Comparison of ENCODE assay signal across 31 cellular contexts in the genomic region with DNA sequence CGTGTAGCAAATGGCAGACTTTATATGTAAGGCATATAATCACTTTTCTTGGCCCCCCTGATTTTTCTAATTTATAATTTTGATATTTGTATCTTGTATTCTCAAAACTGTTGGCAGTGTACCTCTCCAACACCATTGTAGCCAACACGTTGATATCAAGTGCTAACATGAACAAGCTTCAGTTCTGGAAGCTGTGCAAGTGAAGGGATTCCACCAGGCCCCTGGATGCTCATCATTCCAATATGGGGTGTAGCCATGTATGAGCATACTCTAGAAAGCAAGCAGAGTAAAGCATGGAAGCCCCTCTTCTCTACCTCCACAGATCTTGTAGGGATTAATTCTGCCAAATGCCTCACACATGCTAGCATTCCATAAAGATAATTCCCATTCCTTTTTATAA.
"Had no signal": no experiment of that assay in that cellular context is flagged by ENCODE, and none has a peak within 500 bp of the region (broad histone marks: within the 10 kb centered on the region; RNA-seq: fewer than 3 reads in every experiment).

No MANE protein-coding gene starts in this region.

- H3K4me1 ChIP-seq: body of pancreas, colonic mucosa, esophagus squamous epithelium, gastroesophageal sphincter had no signal

- H3K36me3 ChIP-seq: adrenal gland, colonic mucosa, esophagus squamous epithelium, gastroesophageal sphincter, heart right ventricle had no signal

- ATAC-seq: activated CD4-positive, alpha-beta T cell treated with anti-CD3 and anti-CD28 coated beads for 36 hours; activated CD8-positive, alpha-beta memory T cell treated with anti-CD3 and anti-CD28 coated beads, Interleukin-2, amount 10 ng/mL, durations not matched to agents 7 days and 5 days; activated CD8-positive, alpha-beta T cell treated with anti-CD3 and anti-CD28 coated beads, Interleukin-2, amount 10 ng/mL, durations not matched to agents 7 days and 5 days; activated T-cell treated with anti-CD3 and anti-CD28 coated beads, Interleukin-2, amount 50 U/mL, for 72 hours; body of pancreas; gastroesophageal sphincter; heart right ventricle; T-helper 17 cell had no signal

- H3K4me3 Mint-ChIP-seq: activated CD4-positive, alpha-beta memory T cell treated with anti-CD3 and anti-CD28 coated beads for 36 hours; activated CD4-positive, alpha-beta T cell treated with anti-CD3 and anti-CD28 coated beads for 36 hours; activated CD4-positive, alpha-beta T cell treated with anti-CD3 and anti-CD28 coated beads, Interleukin-2, amount 10 ng/mL, durations not matched to agents 24 days and 14 days; activated CD8-positive, alpha-beta memory T cell treated with anti-CD3 and anti-CD28 coated beads, Interleukin-2, amount 10 ng/mL, durations not matched to agents 7 days and 5 days; activated CD8-positive, alpha-beta T cell treated with anti-CD3 and anti-CD28 coated beads, Interleukin-2, amount 10 ng/mL, durations not matched to agents 7 days and 5 days; activated naive CD4-positive, alpha-beta T cell treated with anti-CD3 and anti-CD28 coated beads, Interleukin-2, amount 10 ng/mL, durations not matched to agents 7 days and 5 days; activated naive CD8-positive, alpha-beta T cell; activated T-cell treated with anti-CD3 and anti-CD28 coated beads, Interleukin-2, amount 50 U/mL, for 72 hours; T-helper 17 cell; T-helper 2 cell treated with Interferon-gamma antibody and Interleukin-4, amounts not matched to agents 5 μg/mL and 100 μg/mL, for 36 hours had no signal

- H3K4me1 Mint-ChIP-seq: activated CD4-positive, alpha-beta T cell treated with anti-CD3 and anti-CD28 coated beads for 36 hours; activated CD4-positive, alpha-beta T cell treated with anti-CD3 and anti-CD28 coated beads, Interleukin-2, amount 10 ng/mL, durations not matched to agents 24 days and 14 days; activated CD8-positive, alpha-beta memory T cell treated with anti-CD3 and anti-CD28 coated beads, Interleukin-2, amount 10 ng/mL, durations not matched to agents 7 days and 5 days; activated naive CD4-positive, alpha-beta T cell treated with anti-CD3 and anti-CD28 coated beads, Interleukin-2, amount 10 ng/mL, durations not matched to agents 7 days and 5 days had no signal

- H3K4me3 ChIP-seq: adrenal gland, body of pancreas, colonic mucosa, esophagus squamous epithelium, gastroesophageal sphincter, heart right ventricle had no signal

- H3K9me3 ChIP-seq: body of pancreas, colonic mucosa had no signal

- H3K27me3 ChIP-seq: adrenal gland, body of pancreas, colonic mucosa, esophagus squamous epithelium, gastroesophageal sphincter had no signal

- H3K27ac Mint-ChIP-seq: activated CD4-positive, alpha-beta memory T cell treated with anti-CD3 and anti-CD28 coated beads for 36 hours; activated CD4-positive, alpha-beta T cell treated with anti-CD3 and anti-CD28 coated beads for 36 hours; activated CD4-positive, alpha-beta T cell treated with anti-CD3 and anti-CD28 coated beads, Interleukin-2, amount 10 ng/mL, durations not matched to agents 24 days and 14 days; activated CD8-positive, alpha-beta memory T cell treated with anti-CD3 and anti-CD28 coated beads, Interleukin-2, amount 10 ng/mL, durations not matched to agents 7 days and 5 days; activated CD8-positive, alpha-beta T cell treated with anti-CD3 and anti-CD28 coated beads, Interleukin-2, amount 10 ng/mL, durations not matched to agents 7 days and 5 days; activated naive CD4-positive, alpha-beta T cell treated with anti-CD3 and anti-CD28 coated beads, Interleukin-2, amount 10 ng/mL, durations not matched to agents 7 days and 5 days; activated naive CD8-positive, alpha-beta T cell; activated T-cell treated with anti-CD3 and anti-CD28 coated beads, Interleukin-2, amount 50 U/mL, for 72 hours; T-helper 17 cell; T-helper 2 cell treated with Interferon-gamma antibody and Interleukin-4, amounts not matched to agents 5 μg/mL and 100 μg/mL, for 36 hours had no signal

- H3K27me3 Mint-ChIP-seq: activated naive CD4-positive, alpha-beta T cell treated with anti-CD3 and anti-CD28 coated beads, Interleukin-2, amount 10 ng/mL, durations not matched to agents 7 days and 5 days had no signal

- DNase-seq: activated CD4-positive, alpha-beta memory T cell treated with anti-CD3 and anti-CD28 coated beads for 36 hours; activated CD4-positive, alpha-beta T cell treated with anti-CD3 and anti-CD28 coated beads for 36 hours; activated CD4-positive, alpha-beta T cell treated with anti-CD3 and anti-CD28 coated beads, Interleukin-2, amount 10 ng/mL, durations not matched to agents 24 days and 14 days; activated CD4-positive, CD25-positive, alpha-beta regulatory T cell; activated CD4-positive, CD25-positive, alpha-beta regulatory T cell treated with anti-CD3 and anti-CD28 coated beads, Interleukin-2, amount 50 U/mL, for 72 hours; activated CD8-positive, alpha-beta memory T cell treated with anti-CD3 and anti-CD28 coated beads, Interleukin-2, amount 10 ng/mL, durations not matched to agents 7 days and 5 days; activated CD8-positive, alpha-beta memory T cell treated with anti-CD3 and anti-CD28 coated beads, Interleukin-2, amount 50 U/mL, for 4 hours; activated CD8-positive, alpha-beta T cell treated with anti-CD3 and anti-CD28 coated beads, Interleukin-2, amount 10 ng/mL, durations not matched to agents 7 days and 5 days; activated gamma-delta T cell; activated naive CD4-positive, alpha-beta T cell; activated naive CD4-positive, alpha-beta T cell treated with anti-CD3 and anti-CD28 coated beads, Interleukin-2, amount 10 ng/mL, durations not matched to agents 7 days and 5 days; activated T-cell treated with anti-CD3 and anti-CD28 coated beads, Interleukin-2, amount 50 U/mL, for 1 hour; activated T-cell treated with anti-CD3 and anti-CD28 coated beads, Interleukin-2, amount 50 U/mL, for 72 hours; adrenal gland; amygdala; aorta; body of pancreas; central memory CD4-positive, alpha-beta T cell; cerebellar nuclear complex; colonic mucosa; effector CD8-positive, alpha-beta T cell; esophagus squamous epithelium; foreskin melanocyte; heart right ventricle; T-helper 1 cell; T-helper 17 cell; T1000 had no signal

- H3K27ac ChIP-seq: adrenal gland, body of pancreas, colonic mucosa, epithelial cell of prostate, esophagus squamous epithelium, gastroesophageal sphincter, heart right ventricle had no signal

- H3K36me3 Mint-ChIP-seq: activated CD4-positive, alpha-beta memory T cell treated with anti-CD3 and anti-CD28 coated beads for 36 hours; activated CD8-positive, alpha-beta memory T cell treated with anti-CD3 and anti-CD28 coated beads, Interleukin-2, amount 10 ng/mL, durations not matched to agents 7 days and 5 days; activated naive CD4-positive, alpha-beta T cell treated with anti-CD3 and anti-CD28 coated beads, Interleukin-2, amount 10 ng/mL, durations not matched to agents 7 days and 5 days had no signal
